8 cellular contexts compared by ENCODE assay signal in genomic region chr10:98170249-98171117, GRCh38. TPM values are rescaled to one million over a fixed set of nuclear protein-coding genes. Genes with fewer than 3 reads are reported as not detected.
DNase-seq lines count a peak whose midpoint lies in the region; ATAC-seq and TF ChIP-seq lines count a peak whose summit lies in the region.

No MANE protein-coding gene starts in this region.

- no peaks in the 10 kb centered on the region for H3K9me3 Mint-ChIP-seq in type B pancreatic cell

- H3K27me3 Mint-ChIP-seq in type B pancreatic cell = no peaks in the 10 kb centered on the region

- peaks cover 0 to 9% (median 0%) of the 10 kb centered on the region in 3 donors for H3K36me3 ChIP-seq in Peyer's patch
- H3K36me3 ChIP-seq in liver (ENCODE audit: control insufficient read depth in 4 of 4, insufficient read depth in 3 of 4, low read depth in 1 of 4, low read length in 3 of 4) = peaks cover 3 to 17% (median 12%) of the 10 kb centered on the region in 4 donors

- WGBS in liver = 45% methylated on average over 3 of the region's 3 CpGs

- H3K27me3 ChIP-seq in Peyer's patch (no peaks in the 10 kb centered on the region), liver (ENCODE audit: control insufficient read depth in 4 of 4, insufficient read depth in 4 of 4, low read length in 3 of 4) (no peaks in the 10 kb centered on the region)

- H3K4me1 ChIP-seq in Peyer's patch (peaks cover 0 to 6% (median 0%) of the 10 kb centered on the region in 4 donors), liver (ENCODE audit: control insufficient read depth in 4 of 4, insufficient read depth in 4 of 4, low read length in 3 of 4) (peaks cover 0 to 3% (median 0%) of the 10 kb centered on the region in 4 donors)

- ATAC-seq in HG03039 (IDR thresholded peaks at IDR 0.05; ENCODE audit: unreplicated experiment) = peak; percentile 46
- ATAC-seq in GM21619 (IDR thresholded peaks at IDR 0.05; ENCODE audit: unreplicated experiment) = no peak

- DNase-seq in stimulated activated CD4-positive, alpha-beta T cell treated with anti-CD3 and anti-CD28 coated beads, Interleukin-15, amount 100 ng/mL, for 24 hours = peak; percentile 25
- DNase-seq in stimulated activated CD4-positive, alpha-beta T cell treated with anti-CD3 and anti-CD28 coated beads, Interleukin-4, amount 100 ng/mL, for 4 hours = no peak
- DNase-seq in Peyer's patch (peak; percentile 19 to 70 (median 49)), choroid plexus epithelial cell (ENCODE audit: low read depth) (peak; percentile 73), type B pancreatic cell (ENCODE audit: extremely low spot score, unreplicated experiment) (no peak)

- peaks cover 12% of the 10 kb centered on the region for H3K36me3 Mint-ChIP-seq in type B pancreatic cell

- no peak overlapping the region for H3K27ac ChIP-seq in Peyer's patch
- no peak overlapping the region for H3K27ac ChIP-seq in liver (ENCODE audit: low read depth in 1 of 2, low read length in 2 of 2)

- no peak overlapping the region for H3K4me3 Mint-ChIP-seq in type B pancreatic cell

- H3K9ac ChIP-seq in liver (ENCODE audit: low read depth in 1 of 2, low read length in 2 of 2) = no peak overlapping the region

- TF ChIP-seq CTCF in Peyer's patch (IDR thresholded peaks at IDR 0.05) (peak; percentile 45 to 80 (median 74)), choroid plexus epithelial cell (conservative IDR thresholded peaks at IDR 0.05; ENCODE audit: low read depth, low read length) (peak; percentile 80), liver (IDR thresholded peaks at IDR 0.05; ENCODE audit: low read depth, low read length, missing input control) (peak; percentile 75), type B pancreatic cell (conservative IDR thresholded peaks at IDR 0.05) (peak; percentile 85)

- H3K4me3 ChIP-seq in Peyer's patch = no peak overlapping the region
- H3K4me3 ChIP-seq in choroid plexus epithelial cell (ENCODE audit: low read depth, low read length) = no peak overlapping the region
- H3K4me3 ChIP-seq in liver (ENCODE audit: low read depth in 1 of 3, low read length in 3 of 3) = no peak overlapping the region

- no peak overlapping the region for H3K27ac Mint-ChIP-seq in type B pancreatic cell

- H3K9me3 ChIP-seq in Peyer's patch = no peaks in the 10 kb centered on the region
- no peaks in the 10 kb centered on the region for H3K9me3 ChIP-seq in liver (ENCODE audit: control insufficient read depth in 4 of 4, low read length in 3 of 4)

- TF ChIP-seq POLR2A in Peyer's patch (IDR thresholded peaks at IDR 0.05) = no peak

- peak; percentile 79 to 86 for TF ChIP-seq RAD21 in liver (IDR thresholded peaks at IDR 0.05)

- H3K4me1 Mint-ChIP-seq in type B pancreatic cell (ENCODE audit: unreplicated experiment) = no peaks in the 10 kb centered on the region

TF ChIP-seq in liver, 16 proteins besides CTCF, POLR2A, EP300 and RAD21:
- TF ChIP-seq RXRA (IDR thresholded peaks at IDR 0.05) (peak in 1 of 2 donors; percentile 45), HNF4A (conservative IDR thresholded peaks at IDR 0.05) (peak; percentile 5 to 59), JUND (IDR thresholded peaks at IDR 0.05) (no peak), ATF3 (IDR thresholded peaks at IDR 0.05) (no peak)

RNA-seq across cellular contexts. Expression of gene R3HCC1L, which starts 36.0 kb away (rescaled TPM):
- total RNA-seq in Peyer's patch (10 to 100 TPM; 16.4 to 22.3 (median 18.8) TPM), liver (10 to 100 TPM; 10.1 to 11.2 TPM), type B pancreatic cell (ENCODE audit: low replicate concordance) (14.2 and 15.4 TPM in 2 replicates)
- polyA plus RNA-seq in liver = 1 to 10 TPM; 3.2 to 4.8 TPM

Comparison
In these comparisons a context has a peak if more than half of its experiments do, and no peak if none do; other contexts are left out.
1. DNase-seq: peak in stimulated activated CD4-positive, alpha-beta T cell treated with anti-CD3 and anti-CD28 coated beads, Interleukin-15, amount 100 ng/mL, for 24 hours (single experiment), Peyer's patch (3 of 3) and choroid plexus epithelial cell (single experiment); none in stimulated activated CD4-positive, alpha-beta T cell treated with anti-CD3 and anti-CD28 coated beads, Interleukin-4, amount 100 ng/mL, for 4 hours (0 of 2) and type B pancreatic cell (single experiment).
2. Peak in every context shown above with its lines, with median percentiles within 50 percentile points of each other: CTCF ChIP-seq.